Comparison of ENCODE assay signal across 1 cellular context in the genomic region with DNA sequence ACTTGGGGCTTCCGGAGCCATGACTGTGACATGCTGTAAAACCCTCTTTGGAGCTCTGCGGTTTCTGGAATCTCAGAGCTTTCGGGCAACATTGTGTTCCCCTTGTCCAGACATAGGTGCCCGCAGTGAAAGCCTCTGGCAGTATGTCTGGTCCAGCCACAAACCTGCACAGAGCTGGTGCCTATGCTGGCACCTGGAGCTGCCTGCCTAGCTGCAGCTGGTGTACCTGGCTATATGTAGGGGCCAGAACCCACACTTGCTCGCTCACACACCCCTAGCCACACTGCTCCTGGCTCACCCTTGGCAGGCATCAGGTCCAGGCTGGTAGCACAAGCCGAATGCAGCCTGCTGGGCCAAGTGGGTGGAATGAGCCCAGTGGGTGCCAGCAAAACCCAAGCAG.
TF ChIP-seq lines count a peak whose summit lies in the region.

No MANE protein-coding gene starts in this region.

TF ChIP-seq in IMR-90, 13 proteins besides CTCF, POLR2A, EP300 and RAD21:
- no peak for TF ChIP-seq RCOR1 (IDR thresholded peaks at IDR 0.05; ENCODE audit: insufficient replicate concordance, low read length)
- TF ChIP-seq NFE2L2 (IDR thresholded peaks at IDR 0.05; ENCODE audit: low read depth, low read length), result no peak
- TF ChIP-seq CEBPB (IDR thresholded peaks at IDR 0.05; ENCODE audit: low read depth, low read length), result no peak
- TF ChIP-seq RFX5 (IDR thresholded peaks at IDR 0.05; ENCODE audit: low read depth, low read length), result no peak
- TF ChIP-seq SMC3 (IDR thresholded peaks at IDR 0.05; ENCODE audit: low read depth, low read length), result no peak
- no peak for TF ChIP-seq MAFK (IDR thresholded peaks at IDR 0.05; ENCODE audit: low read depth, low read length)
